ENCODE assay signal across 9 cellular contexts in genomic region chr11:47393163-47394049, GRCh38. TPM values are rescaled to one million over a fixed set of nuclear protein-coding genes. Genes with fewer than 3 reads are reported as not detected.
DNase-seq lines count a peak whose midpoint lies in the region; ATAC-seq and TF ChIP-seq lines count a peak whose summit lies in the region.
"Had no signal": no experiment of that assay in that cellular context is flagged by ENCODE, and none has a peak within 500 bp of the region (broad histone marks: within the 10 kb centered on the region; RNA-seq: fewer than 3 reads in every experiment).

No MANE protein-coding gene starts in this region.

- no peaks in the 10 kb centered on the region for H3K36me3 Mint-ChIP-seq in activated T-cell treated with anti-CD3 and anti-CD28 coated beads, Interleukin-2, amount 50 U/mL, for 24 hours (ENCODE audit: low read depth)

- H3K27ac ChIP-seq in adrenal gland, result peak overlapping the region; percentile 11 to 96 (median 75)
- peak overlapping the region; percentile 66 to 80 (median 78) for H3K27ac ChIP-seq in transverse colon

- no peaks in the 10 kb centered on the region for H3K9me3 Mint-ChIP-seq in activated T-cell treated with anti-CD3 and anti-CD28 coated beads, Interleukin-2, amount 50 U/mL, for 24 hours

- TF ChIP-seq CTCF in adrenal gland (IDR thresholded peaks at IDR 0.05), result no peak
- no peak for TF ChIP-seq CTCF in transverse colon (IDR thresholded peaks at IDR 0.05)

- WGBS in adrenal gland, 4 donors, result 66 to 74% (median 69%) methylated on average over 7 to 20 of the region's 20 CpGs
- 40 to 71% methylated on average over 1 to 12 of the region's 20 CpGs for WGBS in transverse colon (ENCODE audit: low coverage in 1 of 2), 2 donors

- DNase-seq in activated T-cell treated with anti-CD3 and anti-CD28 coated beads, Interleukin-2, amount 50 U/mL, for 24 hours, result no peak
- DNase-seq in activated T-cell treated with anti-CD3 and anti-CD28 coated beads for 4 hours, result no peak
- peak in 5 of 7 donors; percentile 58 to 71 (median 65) for DNase-seq in adrenal gland
- no peak for DNase-seq in left lobe of liver (ENCODE audit: low spot score)
- no peak for DNase-seq in transverse colon
- no peak for DNase-seq in stimulated activated CD4-positive, alpha-beta T cell treated with anti-CD3 and anti-CD28 coated beads, Interleukin-2, amount 100 ng/mL, for 24 hours
- DNase-seq in NCI-H446 (lab: John Stamatoyannopoulos, UW), result no peak

- in situ Hi-C loops in transverse colon (cut with MboI; ENCODE audit: low pct_ligation_motif_present in 1 of 4, low pct_unique_long_range_greater_than_20kb in 1 of 4, low sequenced_read_pairs in 3 of 4), result no loop called here

- no peaks in the 10 kb centered on the region for H3K4me1 ChIP-seq in adrenal gland (replicated peaks in 1 of 2)
- peaks cover 0 to 18% (median 11%) of the 10 kb centered on the region in 4 donors for H3K4me1 ChIP-seq in transverse colon

- no peaks in the 10 kb centered on the region for H3K27me3 ChIP-seq in adrenal gland
- no peaks in the 10 kb centered on the region for H3K27me3 ChIP-seq in transverse colon

- peak overlapping the region; percentile 93 for H3K27ac Mint-ChIP-seq in activated T-cell treated with anti-CD3 and anti-CD28 coated beads, Interleukin-2, amount 50 U/mL, for 24 hours

- intact Hi-C loops in adrenal gland (cut with DNase I), result no loop called here
- intact Hi-C loops in transverse colon (cut with DNase I; ENCODE audit: low total_unique reads), result no loop called here

- no peaks in the 10 kb centered on the region for H3K9me3 ChIP-seq in adrenal gland (replicated peaks in 1 of 3)
- no peaks in the 10 kb centered on the region for H3K9me3 ChIP-seq in transverse colon

- H3K4me3 Mint-ChIP-seq in activated T-cell treated with anti-CD3 and anti-CD28 coated beads, Interleukin-2, amount 50 U/mL, for 24 hours, result no peak overlapping the region

- peak; percentile 23 for ATAC-seq in left lobe of liver
- no peak for ATAC-seq in HG02840 (IDR thresholded peaks at IDR 0.05; ENCODE audit: low FRiP score, unreplicated experiment)

- no peaks in the 10 kb centered on the region for H3K36me3 ChIP-seq in adrenal gland (replicated peaks in 1 of 2)
- no peaks in the 10 kb centered on the region for H3K36me3 ChIP-seq in transverse colon

- H3K4me1 Mint-ChIP-seq in activated T-cell treated with anti-CD3 and anti-CD28 coated beads, Interleukin-2, amount 50 U/mL, for 24 hours (ENCODE audit: low read depth), result peaks cover 44% of the 10 kb centered on the region

- TF ChIP-seq POLR2A in adrenal gland (IDR thresholded peaks at IDR 0.05), result no peak
- no peak for TF ChIP-seq POLR2A in transverse colon (IDR thresholded peaks at IDR 0.05)

- TF ChIP-seq EP300 in transverse colon (IDR thresholded peaks at IDR 0.05; ENCODE audit: low read depth), result no peak

- H3K4me3 ChIP-seq in adrenal gland (no peak overlapping the region), transverse colon (no peak overlapping the region)

- no peaks in the 10 kb centered on the region for H3K27me3 Mint-ChIP-seq in activated T-cell treated with anti-CD3 and anti-CD28 coated beads, Interleukin-2, amount 50 U/mL, for 24 hours

RNA-seq across cellular contexts. Expression of gene SLC39A13, which starts 15.0 kb away (rescaled TPM):
- total RNA-seq in adrenal gland (10 to 100 TPM; 35.8 to 92.9 (median 58.6) TPM), left lobe of liver (15.8 TPM), transverse colon (10 to 100 TPM; 19.9 to 56.9 (median 43.1) TPM)
- polyA plus RNA-seq in adrenal gland, result 10 to 100 TPM in 2 of 3 donors, 1 to 10 TPM in 1; 8.2 to 80.5 (median 64.5) TPM

RNA-seq across cellular contexts. Expression of gene SPI1, which starts 15.1 kb away (rescaled TPM):
- total RNA-seq in adrenal gland (10 to 100 TPM; 26.3 to 65.6 (median 42.1) TPM), left lobe of liver (10.9 TPM), transverse colon (10 to 100 TPM in 2 of 4 donors, 1 to 10 TPM in 2; 7.1 to 35.5 (median 17.2) TPM)
- 10 to 100 TPM in 2 of 3 donors, 1 to 10 TPM in 1; 7.0 to 79.2 (median 43.0) TPM for polyA plus RNA-seq in adrenal gland
- total RNA-seq: epithelial cell of proximal tubule had no signal

RNA-seq across cellular contexts. Expression of gene PSMC3, which starts 32.8 kb away (rescaled TPM):
- total RNA-seq in adrenal gland, result 100 to 1,000 TPM in 5 of 8 donors, 10 to 100 TPM in 3; 85.4 to 164 (median 123) TPM
- polyA plus RNA-seq in adrenal gland, result 100 to 1,000 TPM; 110 to 291 (median 137) TPM
- total RNA-seq in left lobe of liver, result 64.6 TPM
- 100 to 1,000 TPM in 2 of 4 donors, 10 to 100 TPM in 2; 56.5 to 252 (median 91.4) TPM for total RNA-seq in transverse colon

RNA-seq across cellular contexts. Expression of gene MYBPC3, which starts 40.9 kb away (rescaled TPM):
- total RNA-seq in adrenal gland (1 to 10 TPM in 7 of 8 donors, under 1 TPM in 1; 0.54 to 4.4 (median 1.8) TPM), left lobe of liver (0.08 TPM), transverse colon (not detected)
- polyA plus RNA-seq in adrenal gland, result 1 to 10 TPM; 1.5 to 5.8 (median 2.9) TPM
- total RNA-seq: epithelial cell of proximal tubule had no signal

RNA-seq across cellular contexts. Expression of gene RAPSN, which starts 55.5 kb away (rescaled TPM):
- 1 to 10 TPM in 7 of 8 donors, under 1 TPM in 1; 0.18 to 5.1 (median 2.1) TPM for total RNA-seq in adrenal gland
- 1 to 10 TPM in 2 of 3 donors, under 1 TPM in 1; 0.33 to 4.7 (median 3.9) TPM for polyA plus RNA-seq in adrenal gland
- total RNA-seq in left lobe of liver, result 0.68 TPM
- not detected for total RNA-seq in transverse colon
- total RNA-seq: epithelial cell of proximal tubule had no signal

Comparison
In these comparisons a context has a peak if more than half of its experiments do, and no peak if none do; other contexts are left out.
1. DNase-seq: peak in adrenal gland (5 of 7); none in activated T-cell treated with anti-CD3 and anti-CD28 coated beads, Interleukin-2, amount 50 U/mL, for 24 hours (single experiment), activated T-cell treated with anti-CD3 and anti-CD28 coated beads for 4 hours (single experiment), left lobe of liver (single experiment), transverse colon (single experiment), stimulated activated CD4-positive, alpha-beta T cell treated with anti-CD3 and anti-CD28 coated beads, Interleukin-2, amount 100 ng/mL, for 24 hours (0 of 2) and NCI-H446 (0 of 2).